Comparison of ENCODE assay signal across 8 cellular contexts in genomic region chr2:204615456-204615855, GRCh38.
"Had no signal": no experiment of that assay in that cellular context is flagged by ENCODE, and none has a peak within 500 bp of the region (broad histone marks: within the 10 kb centered on the region; RNA-seq: fewer than 3 reads in every experiment).

No MANE protein-coding gene starts in this region.

- FAIRE-seq: G401.6, GM12878, GM12891, GM12892, GM18507, GM19239 had no signal

- DNase-seq: GDM1, GF-D8 had no signal

- ATAC-seq: GM12878 had no signal

- H3K4me3 ChIP-seq: GM12878 had no signal
